Comparison of ENCODE assay signal across 26 cellular contexts in genomic region chr1:201820413-201820812, GRCh38. TPM values are rescaled to one million over a fixed set of nuclear protein-coding genes. Genes with fewer than 3 reads are reported as not detected.
DNase-seq lines count a peak whose midpoint lies in the region; ATAC-seq and TF ChIP-seq lines count a peak whose summit lies in the region.
"Had no signal": no experiment of that assay in that cellular context is flagged by ENCODE, and none has a peak within 500 bp of the region (broad histone marks: within the 10 kb centered on the region; RNA-seq: fewer than 3 reads in every experiment).

No MANE protein-coding gene starts in this region.

- no peak overlapping the region for H3K9ac ChIP-seq in GM23248

- H3K27me3 ChIP-seq in A673 (replicated peaks; ENCODE audit: insufficient read depth, low read depth, low read length, poor library complexity) (no peaks in the 10 kb centered on the region), GM23248 (replicated peaks; ENCODE audit: insufficient read depth) (no peaks in the 10 kb centered on the region)
- H3K27me3 ChIP-seq: MG63 had no signal

- H3K4me2 ChIP-seq in GM23248 (ENCODE audit: unreplicated experiment) = no peak overlapping the region

- H3K9me2 ChIP-seq in GM23248 (ENCODE audit: insufficient read depth) = no peaks in the 10 kb centered on the region

- no peak for TF ChIP-seq CTCF in A673 (conservative IDR thresholded peaks at IDR 0.05; ENCODE audit: low read depth, low read length)
- TF ChIP-seq CTCF in endothelial cell (IDR thresholded peaks at IDR 0.05; ENCODE audit: unreplicated experiment) = no peak
- TF ChIP-seq CTCF in activated CD8-positive, alpha-beta T cell treated with anti-CD3 and anti-CD28 coated beads for 36 hours (IDR thresholded peaks at IDR 0.05) = no peak

- H2AFZ ChIP-seq in GM23248 = no peak overlapping the region

- peaks cover 18% of the 10 kb centered on the region for H3K36me3 ChIP-seq in A673 (ENCODE audit: insufficient read depth, low read length, poor library complexity, severe bottlenecking)
- H3K36me3 ChIP-seq in GM23248 (ENCODE audit: low read depth) = peaks cover 88% of the 10 kb centered on the region

- H3K9me3 Mint-ChIP-seq in endothelial cell (ENCODE audit: unreplicated experiment) = no peaks in the 10 kb centered on the region
- H3K9me3 Mint-ChIP-seq in activated CD8-positive, alpha-beta T cell treated with anti-CD3 and anti-CD28 coated beads for 36 hours = no peaks in the 10 kb centered on the region
- H3K9me3 Mint-ChIP-seq: CD8-positive, alpha-beta memory T cell had no signal

- CTCF ChIA-PET in A673 (lab: Charles Lee) = no interaction called here
- CTCF ChIA-PET in activated CD8-positive, alpha-beta T cell treated with anti-CD3 and anti-CD28 coated beads for 36 hours (lab: Charles Lee) = interaction anchor here (1.1 to 2.0 kb wide), 3 partner anchors 8 to 25 kb away, joined by 3 to 9 read pairs (median 9); partner anchors contain the start of gene IPO9

- intact Hi-C loops in A673 (cut with micrococcal nuclease; ENCODE audit: unreplicated experiment) = no loop called here
- intact Hi-C loops in activated CD8-positive, alpha-beta T cell treated with anti-CD3 and anti-CD28 coated beads for 36 hours (cut with micrococcal nuclease) = no loop called here

- no peaks in the 10 kb centered on the region for H3K4me1 Mint-ChIP-seq in endothelial cell (ENCODE audit: unreplicated experiment)
- H3K4me1 Mint-ChIP-seq in activated CD8-positive, alpha-beta T cell treated with anti-CD3 and anti-CD28 coated beads for 36 hours (ENCODE audit: low read depth) = no peaks in the 10 kb centered on the region
- H3K4me1 Mint-ChIP-seq: B cell; CD8-positive, alpha-beta memory T cell had no signal

- no peak for ATAC-seq in activated CD8-positive, alpha-beta T cell treated with anti-CD3 and anti-CD28 coated beads for 36 hours
- ATAC-seq in HG02759 (IDR thresholded peaks at IDR 0.05; ENCODE audit: unreplicated experiment) = no peak

- H3K27ac ChIP-seq in A673 (ENCODE audit: low read depth, low read length, poor library complexity, severe bottlenecking) (no peak overlapping the region), GM23248 (peak overlapping the region; percentile 49; the same call in 1 of the 2 replicates)
- H3K27ac ChIP-seq: C4-2B, RWPE1 had no signal

- in situ Hi-C loops in GM23248 (cut with MboI) = no loop called here

- H3K36me3 Mint-ChIP-seq in endothelial cell (ENCODE audit: low read depth, unreplicated experiment) = peaks cover 52% of the 10 kb centered on the region
- H3K36me3 Mint-ChIP-seq in activated CD8-positive, alpha-beta T cell treated with anti-CD3 and anti-CD28 coated beads for 36 hours (ENCODE audit: low read depth) = peaks cover 2% of the 10 kb centered on the region

- H3F3A ChIP-seq in GM23248 (ENCODE audit: insufficient read depth) = peaks cover 98% of the 10 kb centered on the region

- H3K79me2 ChIP-seq in GM23248 (ENCODE audit: insufficient read depth) = peaks cover 58% of the 10 kb centered on the region

- peaks cover 1% of the 10 kb centered on the region for H3K27me3 Mint-ChIP-seq in endothelial cell (ENCODE audit: unreplicated experiment)
- no peaks in the 10 kb centered on the region for H3K27me3 Mint-ChIP-seq in activated CD8-positive, alpha-beta T cell treated with anti-CD3 and anti-CD28 coated beads for 36 hours
- H3K27me3 Mint-ChIP-seq: B cell; CD8-positive, alpha-beta memory T cell had no signal

- POLR2A ChIA-PET in A673 (lab: Charles Lee; ENCODE audit: low non-redundant PET) = no interaction called here
- POLR2A ChIA-PET in activated CD8-positive, alpha-beta T cell treated with anti-CD3 and anti-CD28 coated beads for 36 hours (lab: Charles Lee) = interaction anchor here (1.1 kb wide), 1 partner anchor 14 kb away, joined by 3 read pairs; no protein-coding TSS in a partner anchor

- 92 to 100% methylated on average over 2 of the region's 2 CpGs for WGBS in GM23248 (ENCODE audit: low coverage in 1 of 2, low lambda C conversion rate in 2 of 2, missing lambda C conversion rate in 2 of 2), 2 experiments

- no peak overlapping the region for H3K4me3 ChIP-seq in A673 (ENCODE audit: low read depth, low read length, poor library complexity, severe bottlenecking)
- no peak overlapping the region for H3K4me3 ChIP-seq in GM23248
- H3K4me3 ChIP-seq: MG63, SK-N-MC had no signal

- no peak overlapping the region for H3K4me3 Mint-ChIP-seq in endothelial cell (ENCODE audit: unreplicated experiment)
- no peak overlapping the region for H3K4me3 Mint-ChIP-seq in activated CD8-positive, alpha-beta T cell treated with anti-CD3 and anti-CD28 coated beads for 36 hours
- H3K4me3 Mint-ChIP-seq: B cell; CD8-positive, alpha-beta memory T cell had no signal

- no peaks in the 10 kb centered on the region for H4K20me1 ChIP-seq in GM23248 (ENCODE audit: insufficient read depth)

- BruUV-seq in A673 (replicated peaks; lab: Mats Ljungman, UMichigan) = TSS peak; percentile 46

- H3K9me3 ChIP-seq in A673 (ENCODE audit: low read depth, low read length, poor library complexity, severe bottlenecking) (no peaks in the 10 kb centered on the region), GM23248 (ENCODE audit: low read depth) (no peaks in the 10 kb centered on the region)
- H3K9me3 ChIP-seq: MG63 had no signal

- H3K27ac Mint-ChIP-seq in endothelial cell (ENCODE audit: unreplicated experiment) = peak overlapping the region; percentile 61
- H3K27ac Mint-ChIP-seq in activated CD8-positive, alpha-beta T cell treated with anti-CD3 and anti-CD28 coated beads for 36 hours = no peak overlapping the region
- H3K27ac Mint-ChIP-seq: B cell had no signal

- no peaks in the 10 kb centered on the region for H3K4me1 ChIP-seq in A673 (ENCODE audit: insufficient read depth, low read length, poor library complexity, severe bottlenecking)
- H3K4me1 ChIP-seq in GM23248 (ENCODE audit: insufficient read depth) = peaks cover 6% of the 10 kb centered on the region; the same call in 1 of the 2 replicates

- DNase-seq in A673 (ENCODE audit: low spot score) (no peak), GM23248 (no peak), endothelial cell (ENCODE audit: low spot score) (no peak), myocyte (ENCODE audit: low read depth) (peak; percentile 15), NCI-H2081 (lab: John Stamatoyannopoulos, UW) (no peak)
- DNase-seq in activated CD8-positive, alpha-beta T cell treated with anti-CD3 and anti-CD28 coated beads for 36 hours = no peak
- DNase-seq: CD8-positive, alpha-beta memory T cell; DMS 273 treated with DMSO at 0.1 percent for 48 hours; DMS79; EL; GF-D8; KBM-7; MG63; NCI-H1105 treated with DMSO at 0.1 percent for 48 hours; NCI-H146; NCI-H1930; NCI-H446 treated with DMSO at 0.1 percent for 48 hours; NCI-H526; NCI-H82; NK-92 treated with Interleukin-12 subunit alpha and Interleukin-12 subunit beta, amount 100 ng/mL, for 24 hours; SIG-M5 had no signal

RNA-seq across cellular contexts. Expression of gene IPO9, which starts 8.5 kb away (rescaled TPM):
- total RNA-seq in A673 (2021) = 121 and 136 TPM in 2 replicates
- 17.6 and 18.3 TPM in 2 replicates for total RNA-seq in GM23248 (2014; rRNA removed; shearing (Covaris generic))
- 52.4 and 53.8 TPM in 2 replicates for polyA plus RNA-seq in GM23248 (2016; fragmentation: Nextera tagmentation; extraction: Ambion mirVana)
- 69.5 TPM for total RNA-seq in endothelial cell (ENCODE audit: unreplicated experiment)
- total RNA-seq in myocyte = 25.3 and 25.5 TPM in 2 replicates
- polyA plus RNA-seq in myocyte (2012) = 34.5 TPM
- 10 to 100 TPM; 64.6 to 67.5 TPM for total RNA-seq in activated CD8-positive, alpha-beta T cell treated with anti-CD3 and anti-CD28 coated beads for 36 hours
